In genomic region chr11:56923116-56923515, GRCh38 we compare ENCODE assay signal across 20 cellular contexts.
DNase-seq lines count a peak whose midpoint lies in the region; ATAC-seq, FAIRE-seq and TF ChIP-seq lines count a peak whose summit lies in the region.
"Had no signal": no experiment of that assay in that cellular context is flagged by ENCODE, and none has a peak within 500 bp of the region (broad histone marks: within the 10 kb centered on the region; RNA-seq: fewer than 3 reads in every experiment).

No MANE protein-coding gene starts in this region.

- H3K27me3 ChIP-seq in RWPE2 (ENCODE audit: insufficient read depth, poor library complexity, severe bottlenecking), result no peaks in the 10 kb centered on the region
- no peaks in the 10 kb centered on the region for H3K27me3 ChIP-seq in keratinocyte (ENCODE audit: control insufficient read depth, extremely low read depth, insufficient read depth, low read length)
- peaks cover 11% of the 10 kb centered on the region for H3K27me3 ChIP-seq in GM23248 (replicated peaks; ENCODE audit: insufficient read depth)

- H3K9ac ChIP-seq in keratinocyte (ENCODE audit: control insufficient read depth, extremely low read depth, insufficient read depth, low read length) (no peak overlapping the region), GM23248 (no peak overlapping the region)

- H3K27ac Mint-ChIP-seq in Calu3 (ENCODE audit: unreplicated experiment), result peak overlapping the region; percentile 46
- H3K27ac Mint-ChIP-seq: CD4-positive, alpha-beta memory T cell had no signal

- H3K9me3 Mint-ChIP-seq in Calu3 (ENCODE audit: low read depth, unreplicated experiment), result peaks cover 10% of the 10 kb centered on the region

- H3K79me2 ChIP-seq in keratinocyte (ENCODE audit: control insufficient read depth, insufficient read depth, low read length), result no peaks in the 10 kb centered on the region
- H3K79me2 ChIP-seq in GM23248 (ENCODE audit: insufficient read depth), result no peaks in the 10 kb centered on the region

- 0% methylated on average over 1 of the region's 1 CpG for WGBS in GM23248 (ENCODE audit: low coverage in 1 of 2, low lambda C conversion rate in 2 of 2, missing lambda C conversion rate in 2 of 2), 2 experiments

- H3K9me2 ChIP-seq in GM23248 (ENCODE audit: insufficient read depth), result no peaks in the 10 kb centered on the region

- peak overlapping the region; percentile 19 for H3K27ac ChIP-seq in RWPE2 (ENCODE audit: poor library complexity, severe bottlenecking)
- H3K27ac ChIP-seq in keratinocyte (ENCODE audit: control insufficient read depth, insufficient read depth, low read length), result no peak overlapping the region
- no peak overlapping the region for H3K27ac ChIP-seq in GM23248

- H3K9me3 ChIP-seq in RWPE2 (ENCODE audit: severe bottlenecking), result no peaks in the 10 kb centered on the region
- no peaks in the 10 kb centered on the region for H3K9me3 ChIP-seq in keratinocyte (ENCODE audit: control insufficient read depth, low read depth, low read length)
- no peaks in the 10 kb centered on the region for H3K9me3 ChIP-seq in GM23248 (ENCODE audit: low read depth)
- H3K9me3 ChIP-seq: Caco-2 had no signal

- no peaks in the 10 kb centered on the region for H3K36me3 Mint-ChIP-seq in Calu3 (ENCODE audit: insufficient read depth, unreplicated experiment)
- H3K36me3 Mint-ChIP-seq: CD4-positive, alpha-beta memory T cell had no signal

- peaks cover 32% of the 10 kb centered on the region for H3K4me1 Mint-ChIP-seq in Calu3 (ENCODE audit: low read depth, unreplicated experiment)
- H3K4me1 Mint-ChIP-seq: CD4-positive, alpha-beta memory T cell had no signal

- in situ Hi-C loops in GM23248 (cut with MboI), result no loop called here

- no peaks in the 10 kb centered on the region for H3K9me1 ChIP-seq in keratinocyte (ENCODE audit: control insufficient read depth, extremely low read depth, insufficient read depth, low read length)

- intact Hi-C loops in Calu3 (cut with micrococcal nuclease; ENCODE audit: unreplicated experiment), result no loop called here

- peaks cover 3% of the 10 kb centered on the region for H3K4me1 ChIP-seq in RWPE2 (ENCODE audit: insufficient read depth, poor library complexity, severe bottlenecking)
- peaks cover 10% of the 10 kb centered on the region for H3K4me1 ChIP-seq in keratinocyte (ENCODE audit: control insufficient read depth, extremely low read depth, insufficient read depth, low read length)
- H3K4me1 ChIP-seq in GM23248 (ENCODE audit: insufficient read depth), result no peaks in the 10 kb centered on the region
- H3K4me1 ChIP-seq: Caco-2 had no signal

- H3K36me3 ChIP-seq in RWPE2 (ENCODE audit: low read depth) (no peaks in the 10 kb centered on the region), keratinocyte (ENCODE audit: control insufficient read depth in 2 of 2, extremely low read depth in 1 of 2, insufficient read depth in 2 of 2, low read length in 2 of 2) (no peaks in the 10 kb centered on the region), GM23248 (ENCODE audit: low read depth) (no peaks in the 10 kb centered on the region)

- BruUV-seq in Calu3 (replicated peaks; lab: Mats Ljungman, UMichigan), result no TSS peak

- H4K20me1 ChIP-seq in keratinocyte (ENCODE audit: control insufficient read depth, extremely low read depth, insufficient read depth, low read length), result no peaks in the 10 kb centered on the region
- H4K20me1 ChIP-seq in GM23248 (ENCODE audit: insufficient read depth), result no peaks in the 10 kb centered on the region

- dilution Hi-C loops in keratinocyte (cut with MboI; ENCODE audit: extremely low pct_ligation_motif_present, low sequenced_read_pairs), result no loop called here

- H3F3A ChIP-seq in GM23248 (ENCODE audit: insufficient read depth), result no peaks in the 10 kb centered on the region

- FAIRE-seq in keratinocyte (lab: Jason Lieb, UNC), result peak; percentile 79
- FAIRE-seq: D721Med, GM12878, GM18507, H1 had no signal

- DNase-seq in Calu3 (no peak), RWPE2 (ENCODE audit: low spot score) (no peak), epithelial cell of esophagus (ENCODE audit: low read depth) (peak; percentile 45), keratinocyte (ENCODE audit: low read depth, low spot score) (no peak), GM23248 (no peak), NCI-H146 (lab: John Stamatoyannopoulos, UW) (no peak)
- DNase-seq: C1 segment of cervical spinal cord; Caco-2; CD4-positive, alpha-beta memory T cell; DMS 273 treated with DMSO at 0.1 percent for 48 hours; DMS79; EL; GDM1; H7; HCEC 1CT had no signal

- no peaks in the 10 kb centered on the region for H3K27me3 Mint-ChIP-seq in Calu3 (ENCODE audit: unreplicated experiment)
- H3K27me3 Mint-ChIP-seq: CD4-positive, alpha-beta memory T cell had no signal

- CTCF ChIA-PET in Calu3 (lab: Charles Lee), result no interaction called here

- H2AFZ ChIP-seq in keratinocyte (ENCODE audit: control insufficient read depth, low read length) (no peak overlapping the region), GM23248 (no peak overlapping the region)

- H3K4me3 ChIP-seq in RWPE2 (ENCODE audit: severe bottlenecking) (no peak overlapping the region), epithelial cell of esophagus (ENCODE audit: low read length) (no peak overlapping the region), keratinocyte (ENCODE audit: control insufficient read depth in 2 of 3, extremely low read depth in 1 of 3, insufficient read depth in 2 of 3, low read depth in 1 of 3, low read length in 3 of 3) (no peak overlapping the region), GM23248 (no peak overlapping the region)
- H3K4me3 ChIP-seq: GM12878 had no signal

- H3K4me3 Mint-ChIP-seq in Calu3 (ENCODE audit: low read depth, unreplicated experiment), result no peak overlapping the region
- H3K4me3 Mint-ChIP-seq: CD4-positive, alpha-beta memory T cell had no signal

- TF ChIP-seq CTCF in Calu3 (IDR thresholded peaks at IDR 0.05; ENCODE audit: unreplicated experiment) (no peak), RWPE2 (IDR thresholded peaks at IDR 0.05; ENCODE audit: poor library complexity, severe bottlenecking) (no peak), epithelial cell of esophagus (IDR thresholded peaks at IDR 0.05; ENCODE audit: insufficient read depth, low read depth, low read length, missing control alignments) (no peak), keratinocyte (optimal IDR thresholded peaks at IDR 0.05 in 1 of 3, IDR thresholded peaks at IDR 0.05 in 1 of 3, conservative IDR thresholded peaks at IDR 0.05 in 1 of 3; ENCODE audit: extremely low read depth in 1 of 3, insufficient read depth in 2 of 3, low read length in 3 of 3) (no peak)

- ATAC-seq in RWPE2 (ENCODE audit: low read depth), result 0 out of 3 replicates have a peak, but pooled peaks have one; percentile 21
- ATAC-seq in HG03378 (IDR thresholded peaks at IDR 0.05; ENCODE audit: unreplicated experiment), result no peak
- ATAC-seq: GM12878 had no signal

- H3K4me2 ChIP-seq in keratinocyte (ENCODE audit: control insufficient read depth, extremely low read depth, insufficient read depth, low read depth, low read length), result peak overlapping the region; percentile 8
- no peak overlapping the region for H3K4me2 ChIP-seq in GM23248 (ENCODE audit: unreplicated experiment)
